Comparison of ENCODE assay signal across 8 cellular contexts in genomic region chr4:84967292-84967651, GRCh38. TPM values are rescaled to one million over a fixed set of nuclear protein-coding genes. Genes with fewer than 3 reads are reported as not detected.
DNase-seq lines count a peak whose midpoint lies in the region; ATAC-seq and TF ChIP-seq lines count a peak whose summit lies in the region.

No MANE protein-coding gene starts in this region.

- no peak overlapping the region for H4K12ac ChIP-seq in trophoblast cell (ENCODE audit: low read depth, low read length)

- H3K18ac ChIP-seq in trophoblast cell (ENCODE audit: low read length) = no peak overlapping the region

- H3K9me3 Mint-ChIP-seq in glutamatergic neuron (ENCODE audit: unreplicated experiment) = peaks cover 22% of the 10 kb centered on the region

- no peak overlapping the region for H4K8ac ChIP-seq in trophoblast cell (ENCODE audit: low read depth, low read length)

- H3K79me1 ChIP-seq in trophoblast cell (ENCODE audit: low read length) = peaks cover 15% of the 10 kb centered on the region

- peak overlapping the region; percentile 53 for H2AFZ ChIP-seq in trophoblast cell (ENCODE audit: insufficient read depth, low read length, poor library complexity)

- H3K9me3 ChIP-seq in WERI-Rb-1 (ENCODE audit: severe bottlenecking) (no peaks in the 10 kb centered on the region), trophoblast cell (ENCODE audit: insufficient read depth, low read depth, low read length) (no peaks in the 10 kb centered on the region)

- no peak overlapping the region for H2BK12ac ChIP-seq in trophoblast cell (ENCODE audit: low read length)

- peak; percentile 40 for DNase-seq in EL
- no peak for DNase-seq in WERI-Rb-1
- DNase-seq in glutamatergic neuron = no peak
- DNase-seq in trophoblast cell = no peak
- DNase-seq in DMS 273 treated with DMSO at 0.1 percent for 48 hours (lab: John Stamatoyannopoulos, UW) = no peak
- no peak for DNase-seq in DMS153 treated with DMSO at 0.1 percent for 48 hours (lab: John Stamatoyannopoulos, UW; ENCODE audit: unreplicated experiment)
- DNase-seq in activated effector memory CD4-positive, alpha-beta T cell treated with anti-CD3 and anti-CD28 coated beads, Interleukin-2, amount 50 U/mL, for 16 hours = no peak

- H3K36me3 ChIP-seq in WERI-Rb-1 (peaks cover 8% of the 10 kb centered on the region), trophoblast cell (ENCODE audit: control insufficient read depth in 1 of 2, insufficient read depth in 2 of 2, low read length in 2 of 2) (no peaks in the 10 kb centered on the region)

- no peaks in the 10 kb centered on the region for H3K4me1 ChIP-seq in trophoblast cell (ENCODE audit: control insufficient read depth in 1 of 2, insufficient read depth in 2 of 2, low read length in 2 of 2)

- H2BK120ac ChIP-seq in trophoblast cell (ENCODE audit: insufficient read depth, low read length, poor library complexity) = no peak overlapping the region

- H3K36me3 Mint-ChIP-seq in glutamatergic neuron (ENCODE audit: unreplicated experiment) = no peaks in the 10 kb centered on the region

- no peaks in the 10 kb centered on the region for H3K27me3 ChIP-seq in WERI-Rb-1 (ENCODE audit: insufficient read depth, low read depth, severe bottlenecking)
- no peaks in the 10 kb centered on the region for H3K27me3 ChIP-seq in trophoblast cell (ENCODE audit: insufficient read depth, low read length)

- no peak for TF ChIP-seq CTCF in WERI-Rb-1 (IDR thresholded peaks at IDR 0.05; ENCODE audit: low read depth, low read length)
- no peak for TF ChIP-seq CTCF in glutamatergic neuron (IDR thresholded peaks at IDR 0.05; ENCODE audit: partially characterized antibody, unreplicated experiment)

- no peak overlapping the region for H2BK5ac ChIP-seq in trophoblast cell (ENCODE audit: low read depth, low read length, poor library complexity)

- H4K91ac ChIP-seq in trophoblast cell (ENCODE audit: low read depth, low read length) = no peak overlapping the region

- peaks cover 32% of the 10 kb centered on the region for H3K4me1 Mint-ChIP-seq in glutamatergic neuron (ENCODE audit: low read depth, unreplicated experiment)

- H3K4me2 ChIP-seq in trophoblast cell (ENCODE audit: low read length) = peak overlapping the region; percentile 85

- H3K23ac ChIP-seq in trophoblast cell (ENCODE audit: low read length) = no peak overlapping the region

- H3K14ac ChIP-seq in trophoblast cell (ENCODE audit: low read length) = no peak overlapping the region

- H3K27ac Mint-ChIP-seq in glutamatergic neuron (ENCODE audit: unreplicated experiment) = peak overlapping the region; percentile 99

- peak overlapping the region; percentile 62 for H3K9ac ChIP-seq in trophoblast cell (ENCODE audit: low read length)

- no peak overlapping the region for H3K4ac ChIP-seq in trophoblast cell (ENCODE audit: low read depth, low read length)

- peak overlapping the region; percentile 93 for H3K4me3 Mint-ChIP-seq in glutamatergic neuron (ENCODE audit: unreplicated experiment)

- peak overlapping the region; percentile 98 for H3K27ac ChIP-seq in WERI-Rb-1
- H3K27ac ChIP-seq in trophoblast cell (ENCODE audit: low read depth, low read length) = no peak overlapping the region

- H2AK5ac ChIP-seq in trophoblast cell (ENCODE audit: low read length) = no peak overlapping the region

- H3K27me3 Mint-ChIP-seq in glutamatergic neuron (ENCODE audit: unreplicated experiment) = peaks cover 19% of the 10 kb centered on the region

- H3K4me3 ChIP-seq in WERI-Rb-1 (ENCODE audit: low read depth, low read length) (peak overlapping the region; percentile 77), trophoblast cell (ENCODE audit: low read depth, low read length) (peak overlapping the region; percentile 92)

- ATAC-seq in HG03159 (IDR thresholded peaks at IDR 0.05; ENCODE audit: unreplicated experiment) = no peak

- H3K79me2 ChIP-seq in trophoblast cell (ENCODE audit: control insufficient read depth, insufficient read depth, low read length, poor library complexity) = peaks cover 16% of the 10 kb centered on the region

- no CpG with 5 or more reads among the region's 4 CpGs for WGBS in trophoblast cell (ENCODE audit: extremely low coverage, insufficient coverage, insufficient read length)

RNA-seq across cellular contexts. Expression of gene WDFY3, which starts 0.8 kb away (rescaled TPM):
- total RNA-seq in glutamatergic neuron (ENCODE audit: unreplicated experiment) = 267 TPM
- 30.1 and 30.5 TPM in 2 replicates for polyA plus RNA-seq in trophoblast cell (2013)
